ENCODE assay signal across 25 cellular contexts in genomic region chr5:2764581-2764980, GRCh38. TPM values are rescaled to one million over a fixed set of nuclear protein-coding genes. Genes with fewer than 3 reads are reported as not detected.
DNase-seq lines count a peak whose midpoint lies in the region; ATAC-seq, FAIRE-seq and TF ChIP-seq lines count a peak whose summit lies in the region.
"Had no signal": no experiment of that assay in that cellular context is flagged by ENCODE, and none has a peak within 500 bp of the region (broad histone marks: within the 10 kb centered on the region; RNA-seq: fewer than 3 reads in every experiment).

No MANE protein-coding gene starts in this region.

- ATAC-seq in HG03108 (IDR thresholded peaks at IDR 0.05; ENCODE audit: unreplicated experiment), result no peak
- ATAC-seq in stimulated activated naive B cell treated with anti-CD40 and anti-IgM and Interleukin-4, amounts not matched to agents 10 μg/mL and 1 μg/mL and 100 μg/mL, for 72 hours (replicated peaks), result no peak
- ATAC-seq: GM12878, GM23338, HCT116 had no signal

- no peak overlapping the region for H2AFZ ChIP-seq in KMS-11 (ENCODE audit: low read depth)
- H2AFZ ChIP-seq: GM23338 had no signal

- DNase-seq in esophagus muscularis mucosa (ENCODE audit: extremely low spot score) (peak; percentile 77), urothelium cell line (ENCODE audit: low spot score) (no peak), nephron progenitor cell (no peak)
- no peak for DNase-seq in stimulated activated naive B cell treated with anti-CD40 and anti-IgM and Interleukin-4, amounts not matched to agents 10 μg/mL and 1 μg/mL and 100 μg/mL, for 72 hours
- DNase-seq: 8988T; C1 segment of cervical spinal cord; CD4-positive, CD25-positive, alpha-beta regulatory T cell; CD8-positive, alpha-beta memory T cell; COR-L47; DMS 273 treated with DMSO at 0.1 percent for 48 hours; DMS53; DND-41; EL; HFFc6 had no signal

- peaks cover 61% of the 10 kb centered on the region for H3K4me1 ChIP-seq in BLaER1
- H3K4me1 ChIP-seq in KMS-11 (ENCODE audit: low read depth, poor library complexity, severe bottlenecking), result peaks cover 63% of the 10 kb centered on the region
- no peaks in the 10 kb centered on the region for H3K4me1 ChIP-seq in esophagus muscularis mucosa

- no peaks in the 10 kb centered on the region for H3K27me3 ChIP-seq in BLaER1
- no peaks in the 10 kb centered on the region for H3K27me3 ChIP-seq in KMS-11 (ENCODE audit: insufficient read depth, low read depth)
- peaks cover 0 to 55% (median 2%) of the 10 kb centered on the region in 4 donors for H3K27me3 ChIP-seq in esophagus muscularis mucosa

- H3K79me2 ChIP-seq in KMS-11 (ENCODE audit: insufficient read depth, low read depth), result no peaks in the 10 kb centered on the region

- H3K4me1 Mint-ChIP-seq in stimulated activated naive B cell treated with anti-CD40 and anti-IgM and Interleukin-4, amounts not matched to agents 10 μg/mL and 1 μg/mL and 100 μg/mL, for 72 hours, result no peaks in the 10 kb centered on the region
- no peaks in the 10 kb centered on the region for H3K4me1 Mint-ChIP-seq in nephron progenitor cell
- H3K4me1 Mint-ChIP-seq: CD4-positive, CD25-positive, alpha-beta regulatory T cell; CD8-positive, alpha-beta memory T cell; IgD-negative memory B cell had no signal

- no peak for TF ChIP-seq POLR2A in esophagus muscularis mucosa (IDR thresholded peaks at IDR 0.05; ENCODE audit: low read depth)

- no peak for TF ChIP-seq EP300 in esophagus muscularis mucosa (IDR thresholded peaks at IDR 0.05)

- peaks cover 21 to 46% of the 10 kb centered on the region in 2 donors for H3K27me3 Mint-ChIP-seq in stimulated activated naive B cell treated with anti-CD40 and anti-IgM and Interleukin-4, amounts not matched to agents 10 μg/mL and 1 μg/mL and 100 μg/mL, for 72 hours
- peaks cover 60% of the 10 kb centered on the region for H3K27me3 Mint-ChIP-seq in nephron progenitor cell (ENCODE audit: low read depth, poor library complexity)

- no peak overlapping the region for H3K4me3 Mint-ChIP-seq in stimulated activated naive B cell treated with anti-CD40 and anti-IgM and Interleukin-4, amounts not matched to agents 10 μg/mL and 1 μg/mL and 100 μg/mL, for 72 hours
- H3K4me3 Mint-ChIP-seq in nephron progenitor cell, result no peak overlapping the region
- H3K4me3 Mint-ChIP-seq: CD4-positive, CD25-positive, alpha-beta regulatory T cell; CD8-positive, alpha-beta memory T cell; GM23338; HFFc6; IgD-negative memory B cell had no signal

- 89% methylated on average over 15 of the region's 15 CpGs for WGBS in esophagus muscularis mucosa

- peaks cover 0 to 5% of the 10 kb centered on the region in 2 donors for H3K9me3 Mint-ChIP-seq in stimulated activated naive B cell treated with anti-CD40 and anti-IgM and Interleukin-4, amounts not matched to agents 10 μg/mL and 1 μg/mL and 100 μg/mL, for 72 hours
- no peaks in the 10 kb centered on the region for H3K9me3 Mint-ChIP-seq in nephron progenitor cell
- H3K9me3 Mint-ChIP-seq: HFFc6 had no signal

- peaks cover 15% of the 10 kb centered on the region; the same call in 1 of the 2 replicates for H3K9me3 ChIP-seq in BLaER1
- no peaks in the 10 kb centered on the region for H3K9me3 ChIP-seq in esophagus muscularis mucosa

- H3K27ac ChIP-seq in BLaER1 (peak overlapping the region; percentile 85; the same call in 1 of the 2 replicates), KMS-11 (no peak overlapping the region), esophagus muscularis mucosa (replicated peaks in 1 of 4) (no peak overlapping the region)

- H3K4me2 ChIP-seq in BLaER1 (peak overlapping the region; percentile 13; the same call in 1 of the 2 replicates), KMS-11 (peak overlapping the region; percentile 5; the same call in 1 of the 2 replicates)
- H3K4me2 ChIP-seq: GM23338 had no signal

- H3K27ac Mint-ChIP-seq in stimulated activated naive B cell treated with anti-CD40 and anti-IgM and Interleukin-4, amounts not matched to agents 10 μg/mL and 1 μg/mL and 100 μg/mL, for 72 hours, result no peak overlapping the region
- H3K27ac Mint-ChIP-seq in nephron progenitor cell, result no peak overlapping the region
- H3K27ac Mint-ChIP-seq: CD4-positive, CD25-positive, alpha-beta regulatory T cell; CD8-positive, alpha-beta memory T cell; GM23338; HFFc6; IgD-negative memory B cell had no signal

- H3K36me3 Mint-ChIP-seq in stimulated activated naive B cell treated with anti-CD40 and anti-IgM and Interleukin-4, amounts not matched to agents 10 μg/mL and 1 μg/mL and 100 μg/mL, for 72 hours, result no peaks in the 10 kb centered on the region
- H3K36me3 Mint-ChIP-seq in nephron progenitor cell (ENCODE audit: low read depth), result no peaks in the 10 kb centered on the region
- H3K36me3 Mint-ChIP-seq: CD4-positive, CD25-positive, alpha-beta regulatory T cell; CD8-positive, alpha-beta memory T cell; IgD-negative memory B cell had no signal

- H3K9ac ChIP-seq in BLaER1, result no peak overlapping the region
- no peak overlapping the region for H3K9ac ChIP-seq in KMS-11

- H4K20me1 ChIP-seq in BLaER1 (no peaks in the 10 kb centered on the region), KMS-11 (ENCODE audit: insufficient read depth) (no peaks in the 10 kb centered on the region)

- H3K4me3 ChIP-seq in BLaER1 (no peak overlapping the region), KMS-11 (IDR thresholded peaks at IDR 0.05; ENCODE audit: insufficient read depth, low read depth, low read length) (no peak overlapping the region), esophagus muscularis mucosa (no peak overlapping the region)
- H3K4me3 ChIP-seq: GM12878, GM23338 had no signal

- no peak for TF ChIP-seq CTCF in KMS-11 (conservative IDR thresholded peaks at IDR 0.05; ENCODE audit: low read depth, low read length)
- no peak for TF ChIP-seq CTCF in esophagus muscularis mucosa (IDR thresholded peaks at IDR 0.05)
- no peak for TF ChIP-seq CTCF in nephron progenitor cell (IDR thresholded peaks at IDR 0.05)

- H3K36me3 ChIP-seq in BLaER1 (0 out of 2 replicates have a peak, but pooled peaks cover 3% of the 10 kb centered on the region), KMS-11 (ENCODE audit: insufficient read depth) (no peaks in the 10 kb centered on the region), esophagus muscularis mucosa (no peaks in the 10 kb centered on the region)

- FAIRE-seq in urothelium cell line (lab: Jason Lieb, UNC), result peak; percentile 20
- FAIRE-seq: GM12878, GM19239, HTR-8/SVneo had no signal

- intact Hi-C loops in esophagus muscularis mucosa (cut with DNase I), result no loop called here

RNA-seq across cellular contexts. Expression of gene IRX2, which starts 13.1 kb away (rescaled TPM):
- total RNA-seq in esophagus muscularis mucosa, result under 1 TPM in 2 of 4 donors, not detected in 2; 0.17 to 0.26 TPM
- total RNA-seq: A673; CD4-positive, CD25-positive, alpha-beta regulatory T cell; CD8-positive, alpha-beta memory T cell; G401; GM12878 had no signal
